9 cellular contexts compared by ENCODE assay signal in genomic region chr2:98483257-98483861, GRCh38. TPM values are rescaled to one million over a fixed set of nuclear protein-coding genes. Genes with fewer than 3 reads are reported as not detected.
DNase-seq lines count a peak whose midpoint lies in the region; ATAC-seq, FAIRE-seq and TF ChIP-seq lines count a peak whose summit lies in the region.
"Had no signal": no experiment of that assay in that cellular context is flagged by ENCODE, and none has a peak within 500 bp of the region (broad histone marks: within the 10 kb centered on the region; RNA-seq: fewer than 3 reads in every experiment).

No MANE protein-coding gene starts in this region.

- DNase-seq in CD8-positive, alpha-beta T cell = no peak
- DNase-seq in GM19239 (ENCODE audit: insufficient read length, low spot score) = no peak
- DNase-seq in activated T-helper 2 cell treated with anti-CD3 and anti-CD28 coated beads, Interferon-gamma antibody, Interleukin-2, Interleukin-4, amounts not matched to agents 10 μg/mL and 5 μg/mL and 100 μg/mL, durations not matched to agents 14 hours and 24 hours and 36 hours (ENCODE audit: low spot score) = no peak
- no peak for DNase-seq in stimulated activated CD8-positive, alpha-beta memory T cell treated with anti-CD3 and anti-CD28 coated beads, Interleukin-4, amount 100 ng/mL, for 48 hours
- DNase-seq in WTC11 (ENCODE audit: low spot score) = no peak
- DNase-seq in T1000 (lab: John Stamatoyannopoulos, UW) = no peak
- DNase-seq: right lobe of liver had no signal

- no peak overlapping the region for H3K4me3 ChIP-seq in CD8-positive, alpha-beta T cell (ENCODE audit: low read depth, low read length)
- H3K4me3 ChIP-seq: right lobe of liver had no signal

- peaks cover 97% of the 10 kb centered on the region for H3K4me1 Mint-ChIP-seq in CD8-positive, alpha-beta T cell (ENCODE audit: low read depth)
- H3K4me1 Mint-ChIP-seq in activated T-helper 2 cell treated with anti-CD3 and anti-CD28 coated beads, Interferon-gamma antibody, Interleukin-2, Interleukin-4, amounts not matched to agents 10 μg/mL and 5 μg/mL and 100 μg/mL, durations not matched to agents 14 hours and 24 hours and 36 hours (ENCODE audit: low read depth) = peaks cover 89% of the 10 kb centered on the region
- H3K4me1 Mint-ChIP-seq in WTC11 = peaks cover 77% of the 10 kb centered on the region

- peaks cover 99% of the 10 kb centered on the region for H3K4me1 ChIP-seq in CD8-positive, alpha-beta T cell (ENCODE audit: insufficient read depth, low read length)

- ATAC-seq in CD8-positive, alpha-beta T cell = no peak
- ATAC-seq in HG03095 (IDR thresholded peaks at IDR 0.05; ENCODE audit: unreplicated experiment) (peak; percentile 61), WTC11 (no peak), esophagus mucosa (no peak)
- ATAC-seq: right lobe of liver had no signal

- no peaks in the 10 kb centered on the region for H3K36me3 ChIP-seq in CD8-positive, alpha-beta T cell (ENCODE audit: insufficient read depth, low read length)
- H3K36me3 ChIP-seq: right lobe of liver had no signal

- CTCF ChIA-PET in CD8-positive, alpha-beta T cell (lab: Charles Lee) = interaction anchor here (0.8 to 8.2 kb wide), 3 partner anchors 21 to 71 kb away, joined by 3 to 52 read pairs (median 4); no protein-coding TSS in a partner anchor
- CTCF ChIA-PET in WTC11 (lab: Charles Lee) = no interaction called here

- intact Hi-C loops in CD8-positive, alpha-beta T cell (cut with DNase I, micrococcal nuclease) = loop anchor here in 1 of 2 experiments (5.0 kb wide), 1 partner anchor 34 kb away; no protein-coding TSS in a partner anchor
- intact Hi-C loops in activated T-helper 2 cell treated with anti-CD3 and anti-CD28 coated beads, Interferon-gamma antibody, Interleukin-2, Interleukin-4, amounts not matched to agents 10 μg/mL and 5 μg/mL and 100 μg/mL, durations not matched to agents 14 hours and 24 hours and 36 hours (cut with micrococcal nuclease) = loop anchor here (1.0 to 5.0 kb wide), 6 partner anchors 15 to 70 kb away; no protein-coding TSS in a partner anchor

- H3K9me3 Mint-ChIP-seq in CD8-positive, alpha-beta T cell = no peaks in the 10 kb centered on the region
- H3K9me3 Mint-ChIP-seq in activated T-helper 2 cell treated with anti-CD3 and anti-CD28 coated beads, Interferon-gamma antibody, Interleukin-2, Interleukin-4, amounts not matched to agents 10 μg/mL and 5 μg/mL and 100 μg/mL, durations not matched to agents 14 hours and 24 hours and 36 hours = no peaks in the 10 kb centered on the region
- no peaks in the 10 kb centered on the region for H3K9me3 Mint-ChIP-seq in WTC11

- H3K27ac ChIP-seq in CD8-positive, alpha-beta T cell (ENCODE audit: low read depth, low read length) = no peak overlapping the region
- H3K27ac ChIP-seq: right lobe of liver had no signal

- POLR2A ChIA-PET in CD8-positive, alpha-beta T cell (lab: Charles Lee) = interaction anchor here (0.6 to 3.0 kb wide), 3 partner anchors 9 to 178 kb away, joined by 3 to 15 read pairs (median 3); no protein-coding TSS in a partner anchor
- POLR2A ChIA-PET in WTC11 (lab: Charles Lee) = no interaction called here

- no peak for TF ChIP-seq CTCF in CD8-positive, alpha-beta T cell (IDR thresholded peaks at IDR 0.05)
- TF ChIP-seq CTCF in WTC11 (IDR thresholded peaks at IDR 0.05) = no peak

- H3K27me3 ChIP-seq in CD8-positive, alpha-beta T cell (ENCODE audit: insufficient read depth, low read length) = no peaks in the 10 kb centered on the region
- H3K27me3 ChIP-seq: right lobe of liver had no signal

- no peaks in the 10 kb centered on the region for H3K36me3 Mint-ChIP-seq in CD8-positive, alpha-beta T cell
- H3K36me3 Mint-ChIP-seq in activated T-helper 2 cell treated with anti-CD3 and anti-CD28 coated beads, Interferon-gamma antibody, Interleukin-2, Interleukin-4, amounts not matched to agents 10 μg/mL and 5 μg/mL and 100 μg/mL, durations not matched to agents 14 hours and 24 hours and 36 hours (ENCODE audit: low read depth) = no peaks in the 10 kb centered on the region
- no peaks in the 10 kb centered on the region for H3K36me3 Mint-ChIP-seq in WTC11

- peak overlapping the region; percentile 40 for H3K4me3 Mint-ChIP-seq in CD8-positive, alpha-beta T cell
- H3K4me3 Mint-ChIP-seq in activated T-helper 2 cell treated with anti-CD3 and anti-CD28 coated beads, Interferon-gamma antibody, Interleukin-2, Interleukin-4, amounts not matched to agents 10 μg/mL and 5 μg/mL and 100 μg/mL, durations not matched to agents 14 hours and 24 hours and 36 hours (ENCODE audit: low read depth) = peak overlapping the region; percentile 43
- H3K4me3 Mint-ChIP-seq in WTC11 = no peak overlapping the region

- H3K27me3 Mint-ChIP-seq in CD8-positive, alpha-beta T cell (ENCODE audit: low read depth) = no peaks in the 10 kb centered on the region
- H3K27me3 Mint-ChIP-seq in activated T-helper 2 cell treated with anti-CD3 and anti-CD28 coated beads, Interferon-gamma antibody, Interleukin-2, Interleukin-4, amounts not matched to agents 10 μg/mL and 5 μg/mL and 100 μg/mL, durations not matched to agents 14 hours and 24 hours and 36 hours (ENCODE audit: low read depth) = no peaks in the 10 kb centered on the region
- no peaks in the 10 kb centered on the region for H3K27me3 Mint-ChIP-seq in WTC11 (ENCODE audit: low read depth)

- peak; percentile 94 for FAIRE-seq in GM19239 (lab: Jason Lieb, UNC)

- peak overlapping the region; percentile 90 for H3K27ac Mint-ChIP-seq in CD8-positive, alpha-beta T cell
- H3K27ac Mint-ChIP-seq in activated T-helper 2 cell treated with anti-CD3 and anti-CD28 coated beads, Interferon-gamma antibody, Interleukin-2, Interleukin-4, amounts not matched to agents 10 μg/mL and 5 μg/mL and 100 μg/mL, durations not matched to agents 14 hours and 24 hours and 36 hours = peak overlapping the region; percentile 26
- H3K27ac Mint-ChIP-seq in WTC11 = no peak overlapping the region

- H3K9me3 ChIP-seq in CD8-positive, alpha-beta T cell (ENCODE audit: low read length) = no peaks in the 10 kb centered on the region
- H3K9me3 ChIP-seq: right lobe of liver had no signal

TF ChIP-seq in WTC11, 78 proteins besides CTCF, POLR2A, EP300 and RAD21:
- TF ChIP-seq CBFB (CRISPR knock-in tag; IDR thresholded peaks at IDR 0.05; ENCODE audit: low read depth) (no peak), KAT7 (CRISPR knock-in tag; IDR thresholded peaks at IDR 0.05; ENCODE audit: borderline replicate concordance) (no peak), NFE2L1 (CRISPR knock-in tag; IDR thresholded peaks at IDR 0.05) (no peak), PRRX2 (CRISPR knock-in tag; IDR thresholded peaks at IDR 0.05) (no peak), EMX1 (CRISPR knock-in tag; IDR thresholded peaks at IDR 0.05) (no peak), SP1 (CRISPR knock-in tag; conservative IDR thresholded peaks at IDR 0.05) (no peak)

RNA-seq across cellular contexts. Expression of gene INPP4A, which starts 38.7 kb away (rescaled TPM):
- total RNA-seq in CD8-positive, alpha-beta T cell = 10 to 100 TPM; 60.3 to 67.5 TPM
- 35.9 and 40.2 TPM in 2 replicates for total RNA-seq in activated T-helper 2 cell treated with anti-CD3 and anti-CD28 coated beads, Interferon-gamma antibody, Interleukin-2, Interleukin-4, amounts not matched to agents 10 μg/mL and 5 μg/mL and 100 μg/mL, durations not matched to agents 14 hours and 24 hours and 36 hours
- total RNA-seq in WTC11 (2021) = 31.7 to 38.3 TPM (median 33.4 TPM) in 3 replicates
- 8.2 TPM for total RNA-seq in esophagus mucosa
